Comparison of ENCODE assay signal across 26 cellular contexts in genomic region chr10:7968510-7968909, GRCh38.
"Had no signal": no experiment of that assay in that cellular context is flagged by ENCODE, and none has a peak within 500 bp of the region (broad histone marks: within the 10 kb centered on the region; RNA-seq: fewer than 3 reads in every experiment).

No MANE protein-coding gene starts in this region.

- H3K27ac ChIP-seq: brain microvascular endothelial cell, SJCRH30, SK-N-MC had no signal

- FAIRE-seq: colon, TTC549 had no signal

- H3K9me3 ChIP-seq: SJCRH30 had no signal

- ATAC-seq: activated CD8-positive, alpha-beta T cell treated with anti-CD3 and anti-CD28 coated beads, Interleukin-2, amount 10 ng/mL, durations not matched to agents 7 days and 5 days; activated naive CD8-positive, alpha-beta T cell treated with anti-CD3 and anti-CD28 coated beads, Interleukin-2, amount 50 U/mL, for 24 hours had no signal

- H3K4me1 ChIP-seq: SJCRH30 had no signal

- H3K4me3 ChIP-seq: SJCRH30, SK-N-MC had no signal

- DNase-seq: activated CD4-positive, alpha-beta T cell treated with anti-CD3 and anti-CD28 coated beads, Interleukin-2, amount 10 ng/mL, durations not matched to agents 7 days and 5 days; activated CD4-positive, alpha-beta T cell treated with anti-CD3 and anti-CD28 coated beads, Interleukin-2, amount 50 U/mL, for 48 hours; activated CD8-positive, alpha-beta T cell treated with anti-CD3 and anti-CD28 coated beads, Interleukin-2, amount 10 ng/mL, durations not matched to agents 7 days and 5 days; activated gamma-delta T cell treated with Interleukin-2 at 50 U/mL for 16 hours; activated naive CD4-positive, alpha-beta T cell treated with anti-CD3 and anti-CD28 coated beads for 36 hours; activated naive CD8-positive, alpha-beta T cell treated with anti-CD3 and anti-CD28 coated beads, Interleukin-2, amount 50 U/mL, for 24 hours; activated T-cell treated with anti-CD3 and anti-CD28 coated beads, Interleukin-2, amount 50 U/mL, for 4 hours; amniotic stem cell; aorta; brain microvascular endothelial cell; central memory CD4-positive, alpha-beta T cell; NCI-H1105; NCI-H1417 treated with DMSO at 0.1 percent for 48 hours; NCI-H187 treated with DMSO at 0.1 percent for 48 hours; NCI-H2081; NCI-H2171 treated with DMSO at 0.1 percent for 48 hours; NCI-H2227 treated with DMSO at 0.1 percent for 48 hours; NCI-H446 treated with DMSO at 0.1 percent for 48 hours; NCI-H524; NCI-H69; NK-92 treated with Interleukin-12 subunit alpha and Interleukin-12 subunit beta, amount 100 ng/mL, for 24 hours; SHP77; SJCRH30 had no signal
